Comparison of ENCODE assay signal across 8 cellular contexts in the genomic region with DNA sequence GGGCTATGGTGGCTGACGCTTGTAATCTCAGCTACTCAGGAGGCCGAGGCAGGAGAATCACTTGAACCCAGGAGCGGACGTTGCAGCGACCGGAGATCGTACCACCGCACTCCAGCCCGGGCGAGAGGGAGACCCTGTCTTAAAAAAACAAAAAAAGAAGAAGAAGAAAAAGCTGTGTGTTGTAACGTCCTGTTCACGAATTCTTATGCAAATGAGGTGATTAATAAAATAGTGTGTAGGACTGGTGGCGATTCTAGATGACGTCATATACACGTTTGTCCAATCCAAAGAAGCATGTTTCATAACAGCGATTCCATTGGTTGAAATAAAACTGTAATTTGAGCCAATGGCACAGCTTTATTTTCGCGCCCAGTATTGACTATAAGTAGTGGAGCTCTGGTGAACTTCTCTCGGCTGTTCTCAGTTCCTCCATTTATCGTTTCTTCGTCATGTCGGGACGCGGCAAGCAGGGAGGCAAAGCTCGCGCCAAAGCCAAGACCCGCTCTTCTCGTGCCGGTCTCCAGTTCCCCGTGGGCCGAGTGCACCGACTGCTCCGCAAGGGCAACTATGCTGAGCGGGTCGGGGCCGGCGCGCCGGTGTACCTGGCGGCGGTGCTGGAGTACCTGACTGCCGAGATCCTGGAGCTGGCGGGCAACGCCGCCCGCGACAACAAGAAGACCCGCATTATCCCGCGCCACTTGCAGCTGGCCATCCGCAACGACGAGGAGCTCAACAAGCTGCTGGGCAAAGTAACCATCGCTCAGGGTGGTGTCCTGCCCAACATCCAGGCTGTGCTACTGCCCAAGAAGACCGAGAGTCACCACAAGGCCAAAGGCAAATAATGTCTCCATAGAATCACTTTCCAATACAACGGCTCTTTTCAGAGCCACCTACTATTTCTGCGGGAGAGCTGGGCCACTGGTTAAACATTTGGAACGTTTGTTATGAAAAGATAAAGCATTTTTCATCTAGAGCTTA. TPM values are rescaled to one million over a fixed set of nuclear protein-coding genes. Genes with fewer than 3 reads are reported as not detected.
A peak's percentile ranks its signal among the peaks of the same experiment; 100 is the strongest.
DNase-seq lines count a peak whose midpoint lies in the region; TF ChIP-seq lines count a peak whose summit lies in the region.

No MANE protein-coding gene starts in this region.

- no peaks in the 10 kb centered on the region for H3K79me2 ChIP-seq in neural cell (replicated peaks; ENCODE audit: insufficient read depth, low read length)

- no peaks in the 10 kb centered on the region for H3K9me2 ChIP-seq in neural cell (ENCODE audit: insufficient read depth, low read length)

- H2AFZ ChIP-seq in neural cell (ENCODE audit: low read depth, low read length) = no peak overlapping the region

- CTCF ChIA-PET in RWPE1 (lab: Yijun Ruan, JAX) = interaction anchor here (0.7 to 1.0 kb wide), 3 partner anchors 31 to 139 kb away, joined by 3 to 4 read pairs (median 4); no protein-coding TSS in a partner anchor

- H3K9me3 ChIP-seq in neural cell (ENCODE audit: low read length) (no peaks in the 10 kb centered on the region), tibial nerve (no peaks in the 10 kb centered on the region)

- POLR2A ChIA-PET in RWPE1 (lab: Yijun Ruan, JAX; ENCODE audit: low non-redundant PET) = interaction anchor here (0.6 to 5.5 kb wide), 10 partner anchors 17 to 1839 kb away, joined by 3 to 84 read pairs (median 6); a partner anchor contains a TSS

- H3K27ac ChIP-seq in RWPE1 (peak overlapping the region; percentile 95), neural cell (ENCODE audit: low read length) (peak overlapping the region; percentile 31), tibial nerve (peak overlapping the region in 3 of 4 donors; percentile 66 to 78 (median 69))

- no peak for TF ChIP-seq CTCF in LNCaP clone FGC (IDR thresholded peaks at IDR 0.05; ENCODE audit: control insufficient read depth, extremely low read depth, insufficient read depth)
- TF ChIP-seq CTCF in RWPE1 (conservative IDR thresholded peaks at IDR 0.05; ENCODE audit: low read depth) = no peak
- no peak for TF ChIP-seq CTCF in foreskin fibroblast (IDR thresholded peaks at IDR 0.05; ENCODE audit: low read depth, low read length)
- TF ChIP-seq CTCF in neural cell (IDR thresholded peaks at IDR 0.05; ENCODE audit: poor library complexity, severe bottlenecking) = no peak
- TF ChIP-seq CTCF in tibial nerve (IDR thresholded peaks at IDR 0.05) = no peak

- TF ChIP-seq POLR2A in tibial nerve (IDR thresholded peaks at IDR 0.05) = peak; percentile 1 to 20

- no peaks in the 10 kb centered on the region for H4K20me1 ChIP-seq in neural cell (ENCODE audit: insufficient read depth)

- H3K4me3 ChIP-seq in LNCaP clone FGC (ENCODE audit: low read depth, low read length) (peak overlapping the region; percentile 63), foreskin fibroblast (ENCODE audit: low read depth in 1 of 2, low read length in 2 of 2) (peak overlapping the region; percentile 77 to 81), neural cell (ENCODE audit: low read length) (peak overlapping the region; percentile 81), tibial nerve (peak overlapping the region; percentile 38 to 81 (median 52))

- H3F3A ChIP-seq in neural cell (ENCODE audit: insufficient read depth, low read length, poor library complexity, severe bottlenecking) = peaks cover 10% of the 10 kb centered on the region

- peak; percentile 94 for DNase-seq in G401 (ENCODE audit: low spot score)
- peak; percentile 98 for DNase-seq in H4 (ENCODE audit: low spot score)
- DNase-seq in LNCaP clone FGC (ENCODE audit: low read depth) = peak; percentile 96
- peak; percentile 98 for DNase-seq in RWPE1 (ENCODE audit: low spot score)
- peak; percentile 37 for DNase-seq in activated gamma-delta T cell (lab: John Stamatoyannopoulos, UW)
- peak; percentile 96 to 97 for DNase-seq in foreskin fibroblast
- DNase-seq in tibial nerve (ENCODE audit: low spot score in 2 of 2) = peak in 1 of 2 donors; percentile 67

- 0 to 1% methylated on average over 46 to 58 of the region's 58 CpGs for WGBS in tibial nerve, 2 donors

- H3K4me1 ChIP-seq in tibial nerve = peaks cover 0 to 37% (median 15%) of the 10 kb centered on the region in 4 donors

- peaks cover 23% of the 10 kb centered on the region for H3K27me3 ChIP-seq in neural cell (ENCODE audit: insufficient read depth, low read depth, low read length)
- peaks cover 0 to 35% of the 10 kb centered on the region in 2 donors for H3K27me3 ChIP-seq in tibial nerve

- peak overlapping the region; percentile 57 for H3K9ac ChIP-seq in neural cell (ENCODE audit: low read length)

- peak overlapping the region; percentile 97 for H3K4me2 ChIP-seq in neural cell (ENCODE audit: low read length)

- no peaks in the 10 kb centered on the region for H3K36me3 ChIP-seq in neural cell (ENCODE audit: insufficient read depth, low read length)
- no peaks in the 10 kb centered on the region for H3K36me3 ChIP-seq in tibial nerve

- TF ChIP-seq EP300 in neural cell (conservative IDR thresholded peaks at IDR 0.05; ENCODE audit: poor library complexity, severe bottlenecking) = no peak
- peak in 1 of 2 donors; percentile 84 for TF ChIP-seq EP300 in tibial nerve (IDR thresholded peaks at IDR 0.05)

- TF ChIP-seq RAD21 in neural cell (conservative IDR thresholded peaks at IDR 0.05) = no peak

- in situ Hi-C loops in G401 (cut with HindIII; ENCODE audit: low sequenced_read_pairs) = no loop called here

TF ChIP-seq in neural cell, 6 proteins besides CTCF, POLR2A, EP300 and RAD21:
- TF ChIP-seq MXI1 (conservative IDR thresholded peaks at IDR 0.05; ENCODE audit: poor library complexity, severe bottlenecking) = peak; percentile 76
- TF ChIP-seq POLR2AphosphoS5 (IDR thresholded peaks at IDR 0.05) = peak; percentile 51
- no peak for TF ChIP-seq TAF1 (IDR thresholded peaks at IDR 0.05; ENCODE audit: low read depth)
- TF ChIP-seq SMC3 (conservative IDR thresholded peaks at IDR 0.05; ENCODE audit: poor library complexity) = no peak
- no peak for TF ChIP-seq EZH2 (IDR thresholded peaks at IDR 0.05; ENCODE audit: borderline replicate concordance, insufficient read depth, low read length, poor library complexity, severe bottlenecking)

RNA-seq across cellular contexts. Expression of gene OR2B2, which starts 47.0 kb away (rescaled TPM):
- total RNA-seq in G401 (2014; rRNA removed; shearing (Covaris generic)) = not detected in 2 replicates
- not detected in 2 replicates for total RNA-seq in H4 (2014; rRNA removed; shearing (Covaris generic))
- polyA plus RNA-seq in neural cell = not detected in 2 replicates
- polyA minus RNA-seq in neural cell = not detected in 2 replicates
- total RNA-seq in tibial nerve = not detected

Comparison
In these comparisons a context has a peak if more than half of its experiments do, and no peak if none do; other contexts are left out.
1. H3K27ac ChIP-seq: peak in every context shown above with its lines; median percentile 95 in RWPE1; 69 in tibial nerve; 31 in neural cell.